29 cellular contexts compared by ENCODE assay signal in the genomic region with DNA sequence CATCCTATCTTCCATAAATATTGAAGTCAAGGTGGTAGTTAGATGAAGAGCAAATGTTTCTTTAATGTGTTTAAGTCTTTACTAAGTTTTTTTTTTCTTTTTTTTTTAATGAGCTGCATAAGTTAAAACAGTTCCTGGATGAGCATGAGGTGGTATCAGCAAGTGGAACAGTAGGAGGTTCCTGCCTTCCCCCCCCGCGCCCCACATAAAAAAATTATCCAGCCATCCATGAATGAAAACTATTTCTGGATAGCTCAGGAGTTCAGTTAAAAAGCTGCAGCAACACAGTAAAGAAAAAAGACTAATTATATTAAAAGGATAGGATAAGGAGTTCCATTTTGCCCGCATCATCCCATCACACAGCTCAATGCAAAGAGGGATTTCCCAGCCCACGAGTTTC.
"Had no signal": no experiment of that assay in that cellular context is flagged by ENCODE, and none has a peak within 500 bp of the region (broad histone marks: within the 10 kb centered on the region; RNA-seq: fewer than 3 reads in every experiment).

No MANE protein-coding gene starts in this region.

- DNase-seq: activated CD4-positive, alpha-beta T cell treated with anti-CD3 and anti-CD28 coated beads for 1 hour; activated CD4-positive, alpha-beta T cell treated with anti-CD3 and anti-CD28 coated beads for 4 hours; activated CD4-positive, alpha-beta T cell treated with anti-CD3 and anti-CD28 coated beads, Interleukin-2, amount 10 ng/mL, durations not matched to agents 7 days and 5 days; activated CD4-positive, alpha-beta T cell treated with anti-CD3 and anti-CD28 coated beads, Interleukin-2, amount 50 U/mL, for 4 hours; activated CD8-positive, alpha-beta memory T cell treated with anti-CD3 and anti-CD28 coated beads for 24 hours; activated CD8-positive, alpha-beta T cell treated with anti-CD3 and anti-CD28 coated beads for 36 hours; activated effector memory CD4-positive, alpha-beta T cell treated with Interleukin-2 at 50 U/mL for 16 hours; activated gamma-delta T cell treated with Interleukin-2 at 50 U/mL for 16 hours; activated naive CD4-positive, alpha-beta T cell treated with anti-CD3 and anti-CD28 coated beads, Interleukin-2, amount 50 U/mL, for 16 hours; activated naive CD4-positive, alpha-beta T cell treated with Interleukin-2 at 50 U/mL for 16 hours; activated T-cell treated with anti-CD3 and anti-CD28 coated beads, Interleukin-2, amount 50 U/mL, for 4 hours; amniotic stem cell; anterior cingulate cortex; body of pancreas; cerebellar nuclear complex; effector memory CD4-positive, alpha-beta T cell; endodermal cell; foreskin fibroblast; head of caudate nucleus; hippocampal formation; T-helper 17 cell; T1000 had no signal

- H3K4me1 ChIP-seq: body of pancreas had no signal

- H3K4me3 Mint-ChIP-seq: activated CD4-positive, alpha-beta T cell treated with anti-CD3 and anti-CD28 coated beads, Interleukin-2, amount 10 ng/mL, durations not matched to agents 7 days and 5 days; activated CD8-positive, alpha-beta T cell treated with anti-CD3 and anti-CD28 coated beads for 36 hours; activated naive CD8-positive, alpha-beta T cell; activated T-cell treated with anti-CD3 and anti-CD28 coated beads, Interleukin-2, amount 50 U/mL, for 4 hours; activated T-helper 17 cell treated with anti-CD3 and anti-CD28 coated beads, Interleukin-2, amount 50 U/mL, for 72 hours; dendritic cell treated with granulocyte-macrophage colony-stimulating factor and Interleukin-4, amounts not matched to agents 40 ng/mL and 50 ng/mL, for 4 days; endodermal cell; T-helper 17 cell; T-helper 2 cell treated with Interferon-gamma antibody and Interleukin-4, amounts not matched to agents 5 μg/mL and 100 μg/mL, for 36 hours had no signal

- H3K27ac ChIP-seq: body of pancreas, coronary artery, dorsolateral prefrontal cortex had no signal

- H3K4me1 Mint-ChIP-seq: activated CD4-positive, alpha-beta T cell treated with anti-CD3 and anti-CD28 coated beads, Interleukin-2, amount 10 ng/mL, durations not matched to agents 7 days and 5 days; activated T-helper 17 cell treated with anti-CD3 and anti-CD28 coated beads, Interleukin-2, amount 50 U/mL, for 72 hours; endodermal cell; T-helper 17 cell had no signal

- H3K27me3 Mint-ChIP-seq: activated CD4-positive, alpha-beta T cell treated with anti-CD3 and anti-CD28 coated beads, Interleukin-2, amount 10 ng/mL, durations not matched to agents 7 days and 5 days; activated CD8-positive, alpha-beta T cell treated with anti-CD3 and anti-CD28 coated beads for 36 hours; activated naive CD8-positive, alpha-beta T cell; activated T-helper 17 cell treated with anti-CD3 and anti-CD28 coated beads, Interleukin-2, amount 50 U/mL, for 72 hours; dendritic cell treated with granulocyte-macrophage colony-stimulating factor and Interleukin-4, amounts not matched to agents 40 ng/mL and 50 ng/mL, for 4 days; T-helper 17 cell had no signal

- H3K36me3 Mint-ChIP-seq: activated naive CD8-positive, alpha-beta T cell had no signal

- H3K27ac Mint-ChIP-seq: activated CD4-positive, alpha-beta T cell treated with anti-CD3 and anti-CD28 coated beads, Interleukin-2, amount 10 ng/mL, durations not matched to agents 7 days and 5 days; activated CD8-positive, alpha-beta T cell treated with anti-CD3 and anti-CD28 coated beads for 36 hours; activated naive CD8-positive, alpha-beta T cell; activated T-helper 17 cell treated with anti-CD3 and anti-CD28 coated beads, Interleukin-2, amount 50 U/mL, for 72 hours; dendritic cell treated with granulocyte-macrophage colony-stimulating factor and Interleukin-4, amounts not matched to agents 40 ng/mL and 50 ng/mL, for 4 days; endodermal cell; T-helper 17 cell; T-helper 2 cell treated with Interferon-gamma antibody and Interleukin-4, amounts not matched to agents 5 μg/mL and 100 μg/mL, for 36 hours had no signal

- ATAC-seq: activated CD8-positive, alpha-beta T cell treated with anti-CD3 and anti-CD28 coated beads for 36 hours; activated T-cell treated with anti-CD3 and anti-CD28 coated beads, Interleukin-2, amount 50 U/mL, for 4 hours; activated T-helper 17 cell treated with anti-CD3 and anti-CD28 coated beads, Interleukin-2, amount 50 U/mL, for 72 hours; body of pancreas; esophagus mucosa; T-helper 17 cell had no signal

- H3K9me3 Mint-ChIP-seq: dendritic cell treated with granulocyte-macrophage colony-stimulating factor and Interleukin-4, amounts not matched to agents 40 ng/mL and 50 ng/mL, for 4 days; endodermal cell had no signal

- H3K27me3 ChIP-seq: body of pancreas, dorsolateral prefrontal cortex had no signal

- H3K9me3 ChIP-seq: body of pancreas had no signal

- H3K4me3 ChIP-seq: body of pancreas, coronary artery, dorsolateral prefrontal cortex had no signal
